In genomic region chr11:68038718-68039525, GRCh38 we compare ENCODE assay signal across 1 cellular context.
A peak's percentile ranks its signal among the peaks of the same experiment; 100 is the strongest.
TF ChIP-seq lines count a peak whose summit lies in the region.

TSS of gene TCIRG1 (plus strand) at chr11:68039025. CDS start at chr11:68041272, 2,247 bp downstream.

TF ChIP-seq in HepG2, 621 proteins besides CTCF, POLR2A, EP300 and RAD21 (continued from another document):
- peak in 1 of 2 experiments; percentile 32; a peak in 2 of 4 replicates for TF ChIP-seq HMGXB4 (CRISPR knock-in tag; IDR thresholded peaks at IDR 0.05; ENCODE audit: borderline replicate concordance in 1 of 2, low read depth in 1 of 2)
- peak; percentile 55; the same call in 1 of the 2 replicates for TF ChIP-seq ZNF263 (CRISPR knock-in tag; IDR thresholded peaks at IDR 0.05)
- 0 out of 2 replicates have a peak, but pooled peaks have one; percentile 32 for TF ChIP-seq GATAD1 (CRISPR knock-in tag; IDR thresholded peaks at IDR 0.05)
- peak; percentile 22 for TF ChIP-seq ZNF558 (CRISPR knock-in tag; IDR thresholded peaks at IDR 0.05; ENCODE audit: borderline replicate concordance)
- 0 out of 2 replicates have a peak, but pooled peaks have one; percentile 13 for TF ChIP-seq ZNF234 (CRISPR knock-in tag; conservative IDR thresholded peaks at IDR 0.05)
- TF ChIP-seq SIN3A (IDR thresholded peaks at IDR 0.05; ENCODE audit: borderline replicate concordance, low read depth, low read length) = 0 out of 2 replicates have a peak, but pooled peaks have one; percentile 30
- no peak for TF ChIP-seq TERF1 (CRISPR knock-in tag; IDR thresholded peaks at IDR 0.05)
- peak; percentile 54; the same call in 1 of the 3 replicates for TF ChIP-seq MXI1 (IDR thresholded peaks at IDR 0.05; ENCODE audit: borderline replicate concordance, low read depth, low read length)
- peak; percentile 68 for TF ChIP-seq ELF3 (CRISPR knock-in tag; IDR thresholded peaks at IDR 0.05)
- peak; percentile 3; the same call in 1 of the 2 replicates for TF ChIP-seq ZNF317 (CRISPR knock-in tag; IDR thresholded peaks at IDR 0.05)
- TF ChIP-seq ZBED4 (CRISPR knock-in tag; IDR thresholded peaks at IDR 0.05; ENCODE audit: borderline replicate concordance) = peak; percentile 4; the same call in 1 of the 2 replicates
- 0 out of 2 replicates have a peak, but pooled peaks have one; percentile 8 for TF ChIP-seq ZNF160 (CRISPR knock-in tag; IDR thresholded peaks at IDR 0.05)
- peak; percentile 82 for TF ChIP-seq ELF1 (CRISPR knock-in tag; IDR thresholded peaks at IDR 0.05)
- peak; percentile 92 for TF ChIP-seq RCOR2 (CRISPR knock-in tag; IDR thresholded peaks at IDR 0.05)
- no peak for TF ChIP-seq ZFP41 (CRISPR knock-in tag; IDR thresholded peaks at IDR 0.05; ENCODE audit: borderline replicate concordance)
- TF ChIP-seq ZNF572 (CRISPR knock-in tag; IDR thresholded peaks at IDR 0.05) = peak; percentile 80; the same call in 1 of the 2 replicates
- peak; percentile 49; the same call in 1 of the 2 replicates for TF ChIP-seq ZNF367 (CRISPR knock-in tag; IDR thresholded peaks at IDR 0.05; ENCODE audit: borderline replicate concordance)
- peak; percentile 37; the same call in 1 of the 2 replicates for TF ChIP-seq ISX (CRISPR knock-in tag; conservative IDR thresholded peaks at IDR 0.05)
- no peak for TF ChIP-seq ZNF512 (CRISPR knock-in tag; IDR thresholded peaks at IDR 0.05)
- peak; percentile 100 for TF ChIP-seq ZNF629 (CRISPR knock-in tag; conservative IDR thresholded peaks at IDR 0.05)
- peak; percentile 4; the same call in 1 of the 2 replicates for TF ChIP-seq ZNF547 (CRISPR knock-in tag; IDR thresholded peaks at IDR 0.05)
- TF ChIP-seq PHF20 (CRISPR knock-in tag; IDR thresholded peaks at IDR 0.05) = peak; percentile 20; the same call in 1 of the 2 replicates
- no peak for TF ChIP-seq AGO1 (IDR thresholded peaks at IDR 0.05; ENCODE audit: low read depth, low read length, poor library complexity, severe bottlenecking)
- TF ChIP-seq ZNF143 (CRISPR knock-in tag; IDR thresholded peaks at IDR 0.05) = no peak
- peak; percentile 98 for TF ChIP-seq KDM1A (CRISPR knock-in tag; IDR thresholded peaks at IDR 0.05)
- peak; percentile 50; the same call in 1 of the 2 replicates for TF ChIP-seq ARID2 (CRISPR knock-in tag; IDR thresholded peaks at IDR 0.05; ENCODE audit: borderline replicate concordance)
- TF ChIP-seq ZBTB3 (CRISPR knock-in tag; IDR thresholded peaks at IDR 0.05; ENCODE audit: borderline replicate concordance, low read depth) = 0 out of 2 replicates have a peak, but pooled peaks have one; percentile 1
- peak; percentile 6; the same call in 1 of the 2 replicates for TF ChIP-seq POGK (CRISPR knock-in tag; conservative IDR thresholded peaks at IDR 0.05)
- 0 out of 2 replicates have a peak, but pooled peaks have one; percentile 82 for TF ChIP-seq TOPORS (CRISPR knock-in tag; IDR thresholded peaks at IDR 0.05)
- peak; percentile 16 for TF ChIP-seq CBX1 (IDR thresholded peaks at IDR 0.05; ENCODE audit: low read depth)
- TF ChIP-seq MAX (IDR thresholded peaks at IDR 0.05) = peak; percentile 31; the same call in 1 of the 2 replicates
- peak; percentile 38; the same call in 1 of the 2 replicates for TF ChIP-seq TGIF2 (CRISPR knock-in tag; IDR thresholded peaks at IDR 0.05)
- TF ChIP-seq ZNF773 (CRISPR knock-in tag; IDR thresholded peaks at IDR 0.05; ENCODE audit: borderline replicate concordance) = 0 out of 2 replicates have a peak, but pooled peaks have one; percentile 20
- TF ChIP-seq ZNF354B (CRISPR knock-in tag; IDR thresholded peaks at IDR 0.05) = 0 out of 2 replicates have a peak, but pooled peaks have one; percentile 63
- no peak for TF ChIP-seq CCDC6 (CRISPR knock-in tag; IDR thresholded peaks at IDR 0.05)
- peak; percentile 76 for TF ChIP-seq ERF (CRISPR knock-in tag; IDR thresholded peaks at IDR 0.05)
- peak; percentile 80 for TF ChIP-seq DRAP1 (CRISPR knock-in tag; IDR thresholded peaks at IDR 0.05)
- peak; percentile 68 for TF ChIP-seq SKI (IDR thresholded peaks at IDR 0.05; ENCODE audit: partially characterized antibody)
- 0 out of 2 replicates have a peak, but pooled peaks have one; percentile 15 for TF ChIP-seq RFXAP (CRISPR knock-in tag; IDR thresholded peaks at IDR 0.05; ENCODE audit: borderline replicate concordance)
- TF ChIP-seq MIER3 (CRISPR knock-in tag; IDR thresholded peaks at IDR 0.05; ENCODE audit: borderline replicate concordance) = no peak
- TF ChIP-seq GABPB1 (CRISPR knock-in tag; IDR thresholded peaks at IDR 0.05) = peak; percentile 55; the same call in 1 of the 2 replicates
- no peak for TF ChIP-seq NR2C2 (CRISPR knock-in tag; IDR thresholded peaks at IDR 0.05; ENCODE audit: borderline replicate concordance)
- TF ChIP-seq ZNF543 (CRISPR knock-in tag; IDR thresholded peaks at IDR 0.05) = 0 out of 2 replicates have a peak, but pooled peaks have one; percentile 23
- peak; percentile 95; the same call in 1 of the 2 replicates for TF ChIP-seq ZSCAN29 (CRISPR knock-in tag; conservative IDR thresholded peaks at IDR 0.05)
- no peak for TF ChIP-seq NBN (conservative IDR thresholded peaks at IDR 0.05)
- 0 out of 2 replicates have a peak, but pooled peaks have one; percentile 62 for TF ChIP-seq SNAPC2 (CRISPR knock-in tag; IDR thresholded peaks at IDR 0.05)
- 0 out of 2 replicates have a peak, but pooled peaks have one; percentile 18 for TF ChIP-seq HOXD1 (CRISPR knock-in tag; IDR thresholded peaks at IDR 0.05)
- no peak for TF ChIP-seq USF2 (IDR thresholded peaks at IDR 0.05; ENCODE audit: low read depth, low read length)
- 0 out of 2 replicates have a peak, but pooled peaks have one; percentile 2 for TF ChIP-seq USF2 (CRISPR knock-in tag; IDR thresholded peaks at IDR 0.05; ENCODE audit: borderline replicate concordance)
- no peak for TF ChIP-seq ZNF253 (CRISPR knock-in tag; IDR thresholded peaks at IDR 0.05; ENCODE audit: borderline replicate concordance)
- no peak for TF ChIP-seq ZNF816 (CRISPR knock-in tag; IDR thresholded peaks at IDR 0.05; ENCODE audit: borderline replicate concordance)
- TF ChIP-seq PATZ1 (CRISPR knock-in tag; IDR thresholded peaks at IDR 0.05) = peak; percentile 59; the same call in 1 of the 2 replicates
TF ChIP-seq in HepG2: peak in this region for 120.
